ENCODE assay signal across 1 cellular context in the genomic region with DNA sequence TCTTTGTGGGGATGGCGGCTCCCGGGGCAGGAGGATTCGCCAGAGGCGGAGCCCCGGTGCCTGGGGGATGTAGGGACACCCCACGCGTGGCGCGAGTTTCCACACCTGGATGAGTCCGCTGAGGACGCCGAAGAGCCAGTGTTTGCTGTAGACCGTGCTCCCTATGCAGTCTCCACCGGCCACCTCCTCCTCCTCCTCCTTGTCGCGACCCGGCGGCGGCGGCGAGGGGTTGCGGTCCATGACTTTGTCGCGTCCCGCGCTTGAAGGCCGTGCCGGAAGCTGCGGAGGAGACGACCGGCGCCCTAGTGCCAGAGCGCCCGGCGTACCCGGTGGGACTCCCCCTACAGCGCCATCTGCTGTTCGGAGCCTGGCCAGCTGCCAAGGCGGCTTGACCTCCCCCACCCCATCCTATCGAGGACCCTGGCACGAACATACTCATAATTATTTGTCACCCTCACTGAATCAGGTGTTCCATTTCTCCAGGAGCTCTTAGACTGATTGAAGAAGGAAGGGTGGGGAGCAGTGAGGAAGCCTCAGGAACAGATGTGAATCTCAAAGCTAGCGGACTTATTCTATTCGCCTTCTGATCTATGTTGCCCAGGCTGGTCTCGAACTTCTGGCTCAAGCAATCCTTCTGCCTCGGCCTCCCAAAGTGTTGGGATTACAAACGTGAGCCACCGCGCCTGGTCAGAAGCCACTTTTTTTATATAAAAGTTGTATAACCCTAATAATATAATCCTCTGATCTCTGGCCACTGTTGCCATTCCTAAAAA.
TF ChIP-seq lines count a peak whose summit lies in the region.

A gene with protein sequence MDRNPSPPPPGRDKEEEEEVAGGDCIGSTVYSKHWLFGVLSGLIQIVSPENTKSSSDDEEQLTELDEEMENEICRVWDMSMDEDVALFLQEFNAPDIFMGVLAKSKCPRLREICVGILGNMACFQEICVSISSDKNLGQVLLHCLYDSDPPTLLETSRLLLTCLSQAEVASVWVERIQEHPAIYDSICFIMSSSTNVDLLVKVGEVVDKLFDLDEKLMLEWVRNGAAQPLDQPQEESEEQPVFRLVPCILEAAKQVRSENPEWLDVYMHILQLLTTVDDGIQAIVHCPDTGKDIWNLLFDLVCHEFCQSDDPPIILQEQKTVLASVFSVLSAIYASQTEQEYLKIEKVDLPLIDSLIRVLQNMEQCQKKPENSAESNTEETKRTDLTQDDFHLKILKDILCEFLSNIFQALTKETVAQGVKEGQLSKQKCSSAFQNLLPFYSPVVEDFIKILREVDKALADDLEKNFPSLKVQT (minus strand): TSS at position 281 of the 773 bp plus-strand sequence. CDS start 41 bp downstream, at position 240.

TF ChIP-seq in HepG2, 621 proteins besides CTCF, POLR2A, EP300 and RAD21 (continues in another document):
- TF ChIP-seq NFATC3 (CRISPR knock-in tag; IDR thresholded peaks at IDR 0.05): no peak
- 0 out of 2 replicates have a peak, but pooled peaks have one; percentile 53 for TF ChIP-seq HOXD1 (CRISPR knock-in tag; IDR thresholded peaks at IDR 0.05)
- TF ChIP-seq MAZ (IDR thresholded peaks at IDR 0.05; ENCODE audit: borderline replicate concordance, low read depth, low read length): no peak
- TF ChIP-seq MAZ (CRISPR knock-in tag; IDR thresholded peaks at IDR 0.05; ENCODE audit: low read depth): peak; percentile 68; the same call in 1 of the 2 replicates
- peak; percentile 33; the same call in 1 of the 2 replicates for TF ChIP-seq ZNF510 (CRISPR knock-in tag; IDR thresholded peaks at IDR 0.05; ENCODE audit: low read depth)
- no peak for TF ChIP-seq SUZ12 (IDR thresholded peaks at IDR 0.05; ENCODE audit: low read depth, low read length)
- peak; percentile 99 for TF ChIP-seq ZMYM4 (CRISPR knock-in tag; IDR thresholded peaks at IDR 0.05)
- TF ChIP-seq, protein P1, sequence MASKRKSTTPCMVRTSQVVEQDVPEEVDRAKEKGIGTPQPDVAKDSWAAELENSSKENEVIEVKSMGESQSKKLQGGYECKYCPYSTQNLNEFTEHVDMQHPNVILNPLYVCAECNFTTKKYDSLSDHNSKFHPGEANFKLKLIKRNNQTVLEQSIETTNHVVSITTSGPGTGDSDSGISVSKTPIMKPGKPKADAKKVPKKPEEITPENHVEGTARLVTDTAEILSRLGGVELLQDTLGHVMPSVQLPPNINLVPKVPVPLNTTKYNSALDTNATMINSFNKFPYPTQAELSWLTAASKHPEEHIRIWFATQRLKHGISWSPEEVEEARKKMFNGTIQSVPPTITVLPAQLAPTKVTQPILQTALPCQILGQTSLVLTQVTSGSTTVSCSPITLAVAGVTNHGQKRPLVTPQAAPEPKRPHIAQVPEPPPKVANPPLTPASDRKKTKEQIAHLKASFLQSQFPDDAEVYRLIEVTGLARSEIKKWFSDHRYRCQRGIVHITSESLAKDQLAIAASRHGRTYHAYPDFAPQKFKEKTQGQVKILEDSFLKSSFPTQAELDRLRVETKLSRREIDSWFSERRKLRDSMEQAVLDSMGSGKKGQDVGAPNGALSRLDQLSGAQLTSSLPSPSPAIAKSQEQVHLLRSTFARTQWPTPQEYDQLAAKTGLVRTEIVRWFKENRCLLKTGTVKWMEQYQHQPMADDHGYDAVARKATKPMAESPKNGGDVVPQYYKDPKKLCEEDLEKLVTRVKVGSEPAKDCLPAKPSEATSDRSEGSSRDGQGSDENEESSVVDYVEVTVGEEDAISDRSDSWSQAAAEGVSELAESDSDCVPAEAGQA (IDR thresholded peaks at IDR 0.05; ENCODE audit: low read depth): peak; percentile 79
- TF ChIP-seq, protein P1 (CRISPR knock-in tag; IDR thresholded peaks at IDR 0.05; ENCODE audit: borderline replicate concordance): no peak
- TF ChIP-seq TBX2 (CRISPR knock-in tag; IDR thresholded peaks at IDR 0.05; ENCODE audit: borderline replicate concordance): peak; percentile 78
- no peak for TF ChIP-seq REXO4 (CRISPR knock-in tag; IDR thresholded peaks at IDR 0.05; ENCODE audit: borderline replicate concordance)
- TF ChIP-seq ZNF670 (CRISPR knock-in tag; IDR thresholded peaks at IDR 0.05; ENCODE audit: borderline replicate concordance): peak; percentile 45; the same call in 1 of the 2 replicates
- TF ChIP-seq, protein P2, sequence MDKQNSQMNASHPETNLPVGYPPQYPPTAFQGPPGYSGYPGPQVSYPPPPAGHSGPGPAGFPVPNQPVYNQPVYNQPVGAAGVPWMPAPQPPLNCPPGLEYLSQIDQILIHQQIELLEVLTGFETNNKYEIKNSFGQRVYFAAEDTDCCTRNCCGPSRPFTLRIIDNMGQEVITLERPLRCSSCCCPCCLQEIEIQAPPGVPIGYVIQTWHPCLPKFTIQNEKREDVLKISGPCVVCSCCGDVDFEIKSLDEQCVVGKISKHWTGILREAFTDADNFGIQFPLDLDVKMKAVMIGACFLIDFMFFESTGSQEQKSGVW (CRISPR knock-in tag; IDR thresholded peaks at IDR 0.05; ENCODE audit: borderline replicate concordance): no peak
- TF ChIP-seq NFKB2 (CRISPR knock-in tag; IDR thresholded peaks at IDR 0.05; ENCODE audit: borderline replicate concordance): peak; percentile 72; the same call in 1 of the 2 replicates
- 0 out of 2 replicates have a peak, but pooled peaks have one; percentile 45 for TF ChIP-seq EHMT2 (IDR thresholded peaks at IDR 0.05; ENCODE audit: borderline replicate concordance, low read depth, low read length)
- TF ChIP-seq ZBTB38 (CRISPR knock-in tag; IDR thresholded peaks at IDR 0.05): peak; percentile 80
- no peak for TF ChIP-seq NCOA1 (CRISPR knock-in tag; IDR thresholded peaks at IDR 0.05)
- TF ChIP-seq BORCS8-MEF2B (CRISPR knock-in tag; IDR thresholded peaks at IDR 0.05): no peak
- no peak for TF ChIP-seq ZFP37 (CRISPR knock-in tag; IDR thresholded peaks at IDR 0.05; ENCODE audit: borderline replicate concordance)
- TF ChIP-seq BRD4 (CRISPR knock-in tag; IDR thresholded peaks at IDR 0.05): 0 out of 2 replicates have a peak, but pooled peaks have one; percentile 44
- TF ChIP-seq FOXK1 (CRISPR knock-in tag; IDR thresholded peaks at IDR 0.05; ENCODE audit: borderline replicate concordance, low read depth): peak; percentile 53; the same call in 1 of the 2 replicates
- TF ChIP-seq ZFP36 (IDR thresholded peaks at IDR 0.05; ENCODE audit: borderline replicate concordance, low read depth, low read length, partially characterized antibody): no peak
- 0 out of 2 replicates have a peak, but pooled peaks have one; percentile 34 for TF ChIP-seq HIVEP1 (CRISPR knock-in tag; IDR thresholded peaks at IDR 0.05)
- peak; percentile 75; the same call in 1 of the 2 replicates for TF ChIP-seq ZIK1 (CRISPR knock-in tag; IDR thresholded peaks at IDR 0.05; ENCODE audit: borderline replicate concordance, low read depth)
- TF ChIP-seq ZNF737 (CRISPR knock-in tag; IDR thresholded peaks at IDR 0.05; ENCODE audit: borderline replicate concordance): peak; percentile 74; the same call in 1 of the 2 replicates
- TF ChIP-seq ZNF124 (CRISPR knock-in tag; IDR thresholded peaks at IDR 0.05): no peak
- TF ChIP-seq DNMT3B (CRISPR knock-in tag; conservative IDR thresholded peaks at IDR 0.05): no peak
- TF ChIP-seq, protein P3, sequence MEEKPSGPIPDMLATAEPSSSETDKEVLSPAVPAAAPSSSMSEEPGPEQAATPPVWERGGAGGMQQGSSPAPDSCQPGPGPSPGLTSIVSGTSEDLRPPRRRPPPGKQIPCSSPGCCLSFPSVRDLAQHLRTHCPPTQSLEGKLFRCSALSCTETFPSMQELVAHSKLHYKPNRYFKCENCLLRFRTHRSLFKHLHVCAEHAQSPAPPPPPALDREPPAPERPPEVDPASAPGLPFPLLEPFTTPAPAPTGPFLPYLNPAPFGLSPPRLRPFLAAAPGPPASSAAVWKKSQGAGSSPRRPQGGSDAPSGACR (CRISPR knock-in tag; IDR thresholded peaks at IDR 0.05): 0 out of 2 replicates have a peak, but pooled peaks have one; percentile 34
- TF ChIP-seq GATA4 (IDR thresholded peaks at IDR 0.05; ENCODE audit: borderline replicate concordance, low read depth): no peak
- no peak for TF ChIP-seq TEAD2 (CRISPR knock-in tag; IDR thresholded peaks at IDR 0.05)
- peak; percentile 45; the same call in 1 of the 2 replicates for TF ChIP-seq ZNF557 (CRISPR knock-in tag; IDR thresholded peaks at IDR 0.05)
- TF ChIP-seq CBX2 (IDR thresholded peaks at IDR 0.05; ENCODE audit: low read depth, low read length): no peak
- no peak for TF ChIP-seq CBX2 (CRISPR knock-in tag; IDR thresholded peaks at IDR 0.05; ENCODE audit: low read depth)
- TF ChIP-seq KDM5B (CRISPR knock-in tag; IDR thresholded peaks at IDR 0.05; ENCODE audit: borderline replicate concordance): peak; percentile 94
- TF ChIP-seq HMG20A (CRISPR knock-in tag; IDR thresholded peaks at IDR 0.05; ENCODE audit: borderline replicate concordance): no peak
- no peak for TF ChIP-seq ZNF20 (CRISPR knock-in tag; IDR thresholded peaks at IDR 0.05)
- TF ChIP-seq ZNF225 (CRISPR knock-in tag; IDR thresholded peaks at IDR 0.05): peak; percentile 51; the same call in 1 of the 2 replicates
- TF ChIP-seq KMT2B (CRISPR knock-in tag; IDR thresholded peaks at IDR 0.05): peak; percentile 97
- TF ChIP-seq MBNL3 (CRISPR knock-in tag; conservative IDR thresholded peaks at IDR 0.05): no peak
- TF ChIP-seq, protein P4, sequence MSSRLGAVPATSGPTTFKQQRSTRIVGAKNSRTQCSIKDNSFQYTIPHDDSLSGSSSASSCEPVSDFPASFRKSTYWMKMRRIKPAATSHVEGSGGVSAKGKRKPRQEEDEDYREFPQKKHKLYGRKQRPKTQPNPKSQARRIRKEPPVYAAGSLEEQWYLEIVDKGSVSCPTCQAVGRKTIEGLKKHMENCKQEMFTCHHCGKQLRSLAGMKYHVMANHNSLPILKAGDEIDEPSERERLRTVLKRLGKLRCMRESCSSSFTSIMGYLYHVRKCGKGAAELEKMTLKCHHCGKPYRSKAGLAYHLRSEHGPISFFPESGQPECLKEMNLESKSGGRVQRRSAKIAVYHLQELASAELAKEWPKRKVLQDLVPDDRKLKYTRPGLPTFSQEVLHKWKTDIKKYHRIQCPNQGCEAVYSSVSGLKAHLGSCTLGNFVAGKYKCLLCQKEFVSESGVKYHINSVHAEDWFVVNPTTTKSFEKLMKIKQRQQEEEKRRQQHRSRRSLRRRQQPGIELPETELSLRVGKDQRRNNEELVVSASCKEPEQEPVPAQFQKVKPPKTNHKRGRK (CRISPR knock-in tag; IDR thresholded peaks at IDR 0.05): no peak
- peak; percentile 78 for TF ChIP-seq PITX1 (CRISPR knock-in tag; IDR thresholded peaks at IDR 0.05)
- TF ChIP-seq, protein P5, sequence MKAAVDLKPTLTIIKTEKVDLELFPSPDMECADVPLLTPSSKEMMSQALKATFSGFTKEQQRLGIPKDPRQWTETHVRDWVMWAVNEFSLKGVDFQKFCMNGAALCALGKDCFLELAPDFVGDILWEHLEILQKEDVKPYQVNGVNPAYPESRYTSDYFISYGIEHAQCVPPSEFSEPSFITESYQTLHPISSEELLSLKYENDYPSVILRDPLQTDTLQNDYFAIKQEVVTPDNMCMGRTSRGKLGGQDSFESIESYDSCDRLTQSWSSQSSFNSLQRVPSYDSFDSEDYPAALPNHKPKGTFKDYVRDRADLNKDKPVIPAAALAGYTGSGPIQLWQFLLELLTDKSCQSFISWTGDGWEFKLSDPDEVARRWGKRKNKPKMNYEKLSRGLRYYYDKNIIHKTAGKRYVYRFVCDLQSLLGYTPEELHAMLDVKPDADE (CRISPR knock-in tag; IDR thresholded peaks at IDR 0.05): no peak
- TF ChIP-seq, protein P6, sequence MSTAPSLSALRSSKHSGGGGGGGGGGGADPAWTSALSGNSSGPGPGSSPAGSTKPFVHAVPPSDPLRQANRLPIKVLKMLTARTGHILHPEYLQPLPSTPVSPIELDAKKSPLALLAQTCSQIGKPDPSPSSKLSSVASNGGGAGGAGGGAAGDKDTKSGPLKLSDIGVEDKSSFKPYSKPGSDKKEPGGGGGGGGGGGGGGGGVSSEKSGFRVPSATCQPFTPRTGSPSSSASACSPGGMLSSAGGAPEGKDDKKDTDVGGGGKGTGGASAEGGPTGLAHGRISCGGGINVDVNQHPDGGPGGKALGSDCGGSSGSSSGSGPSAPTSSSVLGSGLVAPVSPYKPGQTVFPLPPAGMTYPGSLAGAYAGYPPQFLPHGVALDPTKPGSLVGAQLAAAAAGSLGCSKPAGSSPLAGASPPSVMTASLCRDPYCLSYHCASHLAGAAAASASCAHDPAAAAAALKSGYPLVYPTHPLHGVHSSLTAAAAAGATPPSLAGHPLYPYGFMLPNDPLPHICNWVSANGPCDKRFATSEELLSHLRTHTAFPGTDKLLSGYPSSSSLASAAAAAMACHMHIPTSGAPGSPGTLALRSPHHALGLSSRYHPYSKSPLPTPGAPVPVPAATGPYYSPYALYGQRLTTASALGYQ (CRISPR knock-in tag; IDR thresholded peaks at IDR 0.05): no peak; the same call in 1 of the 2 replicates
- peak; percentile 84 for TF ChIP-seq ZSCAN31 (CRISPR knock-in tag; IDR thresholded peaks at IDR 0.05; ENCODE audit: low read depth)
- no peak for TF ChIP-seq STAT5B (CRISPR knock-in tag; IDR thresholded peaks at IDR 0.05)
- peak; percentile 78; the same call in 1 of the 2 replicates for TF ChIP-seq ZNF296 (CRISPR knock-in tag; conservative IDR thresholded peaks at IDR 0.05)
- TF ChIP-seq SMARCE1 (IDR thresholded peaks at IDR 0.05; ENCODE audit: borderline replicate concordance): no peak
- TF ChIP-seq, protein P7, sequence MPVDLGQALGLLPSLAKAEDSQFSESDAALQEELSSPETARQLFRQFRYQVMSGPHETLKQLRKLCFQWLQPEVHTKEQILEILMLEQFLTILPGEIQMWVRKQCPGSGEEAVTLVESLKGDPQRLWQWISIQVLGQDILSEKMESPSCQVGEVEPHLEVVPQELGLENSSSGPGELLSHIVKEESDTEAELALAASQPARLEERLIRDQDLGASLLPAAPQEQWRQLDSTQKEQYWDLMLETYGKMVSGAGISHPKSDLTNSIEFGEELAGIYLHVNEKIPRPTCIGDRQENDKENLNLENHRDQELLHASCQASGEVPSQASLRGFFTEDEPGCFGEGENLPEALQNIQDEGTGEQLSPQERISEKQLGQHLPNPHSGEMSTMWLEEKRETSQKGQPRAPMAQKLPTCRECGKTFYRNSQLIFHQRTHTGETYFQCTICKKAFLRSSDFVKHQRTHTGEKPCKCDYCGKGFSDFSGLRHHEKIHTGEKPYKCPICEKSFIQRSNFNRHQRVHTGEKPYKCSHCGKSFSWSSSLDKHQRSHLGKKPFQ (CRISPR knock-in tag; IDR thresholded peaks at IDR 0.05; ENCODE audit: insufficient replicate concordance): peak; percentile 26
- TF ChIP-seq MED13 (CRISPR knock-in tag; IDR thresholded peaks at IDR 0.05): no peak
